In genomic region chr15:83927704-83928391, GRCh38 we compare ENCODE assay signal across 14 cellular contexts.
DNase-seq lines count a peak whose midpoint lies in the region; ATAC-seq, FAIRE-seq and TF ChIP-seq lines count a peak whose summit lies in the region.
"Had no signal": no experiment of that assay in that cellular context is flagged by ENCODE, and none has a peak within 500 bp of the region (broad histone marks: within the 10 kb centered on the region; RNA-seq: fewer than 3 reads in every experiment).

No MANE protein-coding gene starts in this region.

- no peaks in the 10 kb centered on the region for H3K36me3 ChIP-seq in kidney (ENCODE audit: control insufficient read depth in 1 of 2, insufficient read depth in 2 of 2, low read length in 2 of 2)

- TF ChIP-seq CTCF in GM12865 (IDR thresholded peaks at IDR 0.05; ENCODE audit: insufficient read depth, low read depth, low read length, missing control alignments) (no peak), kidney (IDR thresholded peaks at IDR 0.05; ENCODE audit: borderline replicate concordance, extremely low read depth, insufficient read depth) (no peak), coronary artery (IDR thresholded peaks at IDR 0.05) (no peak)

- no peak overlapping the region for H3K27ac ChIP-seq in kidney (ENCODE audit: low read depth in 2 of 2, low read length in 2 of 2)
- no peak overlapping the region for H3K27ac ChIP-seq in coronary artery

- no peaks in the 10 kb centered on the region for H3K9me3 ChIP-seq in kidney (ENCODE audit: control insufficient read depth in 1 of 2, low read length in 2 of 2)

- peak; percentile 72 for DNase-seq in GM12865 (ENCODE audit: low read depth)
- no peak for DNase-seq in H54 (ENCODE audit: insufficient read length, low spot score)
- no peak for DNase-seq in kidney
- DNase-seq in left colon = no peak
- no peak for DNase-seq in coronary artery (ENCODE audit: low spot score)
- DNase-seq: activated T-cell treated with anti-CD3 and anti-CD28 coated beads for 4 hours; C1 segment of cervical spinal cord; central memory CD4-positive, alpha-beta T cell; NCI-H1105 treated with DMSO at 0.1 percent for 48 hours; nucleus accumbens; substantia nigra had no signal

- TF ChIP-seq POLR2A in H54 (IDR thresholded peaks at IDR 0.05; ENCODE audit: low read depth, low read length) = no peak

- H3K9ac ChIP-seq in kidney (ENCODE audit: low read length in 2 of 2) = no peak overlapping the region

- H3K4me1 ChIP-seq in kidney (ENCODE audit: control insufficient read depth in 1 of 2, insufficient read depth in 1 of 2, low read depth in 1 of 2, low read length in 2 of 2) = no peaks in the 10 kb centered on the region

- FAIRE-seq in H54 (lab: Jason Lieb, UNC) (no peak), kidney (lab: Jason Lieb, UNC) (no peak)

- H3K4me3 ChIP-seq in GM12865 (ENCODE audit: low read depth, low read length) (peak overlapping the region; percentile 51), kidney (ENCODE audit: low read length in 2 of 2) (no peak overlapping the region), coronary artery (no peak overlapping the region)

- intact Hi-C loops in kidney (cut with DNase I) (no loop called here), left colon (cut with DNase I, micrococcal nuclease) (no loop called here)

- ATAC-seq in GM19035 (IDR thresholded peaks at IDR 0.05; ENCODE audit: unreplicated experiment) (peak; percentile 44), HG02588 (IDR thresholded peaks at IDR 0.05; ENCODE audit: unreplicated experiment) (peak; percentile 44), HG03378 (IDR thresholded peaks at IDR 0.05; ENCODE audit: unreplicated experiment) (peak; percentile 48), left colon (no peak)
